8 cellular contexts compared by ENCODE assay signal in genomic region chr3:13479582-13480339, GRCh38. TPM values are rescaled to one million over a fixed set of nuclear protein-coding genes. Genes with fewer than 3 reads are reported as not detected.
DNase-seq lines count a peak whose midpoint lies in the region; ATAC-seq lines count a peak whose summit lies in the region.

Gene HDAC11, plus strand, starts transcription at chr3:13480306. Its CDS starts 42 bp downstream, at chr3:13480348.

- DNase-seq in AG20443 (ENCODE audit: low spot score) (peak; percentile 100), NCI-H446 (lab: John Stamatoyannopoulos, UW) (peak; percentile 59 to 94), cerebellum (ENCODE audit: low spot score) (peak; percentile 100), kidney glomerular epithelial cell (lab: John Stamatoyannopoulos, UW) (peak; percentile 90)
- peak; percentile 93 for DNase-seq in activated CD4-positive, alpha-beta T cell treated with anti-CD3 and anti-CD28 coated beads for 1 hour
- peak; percentile 93 to 98 for DNase-seq in stimulated activated CD4-positive, alpha-beta T cell treated with anti-CD3 and anti-CD28 coated beads, Interleukin-15, amount 100 ng/mL, for 48 hours (ENCODE audit: low read depth in 2 of 2)

- ATAC-seq in GM19035 (IDR thresholded peaks at IDR 0.05; ENCODE audit: unreplicated experiment), result peak; percentile 97
- ATAC-seq in HG03354 (IDR thresholded peaks at IDR 0.05; ENCODE audit: poor library complexity, severe bottlenecking, unreplicated experiment), result peak; percentile 98

RNA-seq across cellular contexts. Expression of gene HDAC11, which starts in this region (rescaled TPM):
- total RNA-seq in cerebellum, result 7.6 TPM

Comparison
In these comparisons a context has a peak if more than half of its experiments do, and no peak if none do; other contexts are left out.
1. Peak in every context shown above with its lines: DNase-seq and ATAC-seq.